ENCODE assay signal across 13 cellular contexts in genomic region chr11:133967599-133968238, GRCh38. TPM values are rescaled to one million over a fixed set of nuclear protein-coding genes. Genes with fewer than 3 reads are reported as not detected.
DNase-seq lines count a peak whose midpoint lies in the region; ATAC-seq lines count a peak whose summit lies in the region.
"Had no signal": no experiment of that assay in that cellular context is flagged by ENCODE, and none has a peak within 500 bp of the region (broad histone marks: within the 10 kb centered on the region; RNA-seq: fewer than 3 reads in every experiment).

No MANE protein-coding gene starts in this region.

- POLR2A ChIA-PET in activated CD4-positive, alpha-beta T cell treated with anti-CD3 and anti-CD28 coated beads, Interleukin-2, amount 10 ng/mL, durations not matched to agents 7 days and 5 days (lab: Charles Lee), result no interaction called here

- H3K36me3 Mint-ChIP-seq in activated CD4-positive, alpha-beta T cell treated with anti-CD3 and anti-CD28 coated beads, Interleukin-2, amount 10 ng/mL, durations not matched to agents 7 days and 5 days (ENCODE audit: low read depth), result no peaks in the 10 kb centered on the region
- H3K36me3 Mint-ChIP-seq in stimulated activated effector memory CD8-positive, alpha-beta T cell treated with anti-CD3 and anti-CD28 coated beads, Interleukin-12 subunit alpha, Interleukin-12 subunit beta, amount 100 ng/mL, for 72 hours, result no peaks in the 10 kb centered on the region

- peaks cover 17% of the 10 kb centered on the region for H3K27me3 Mint-ChIP-seq in activated CD4-positive, alpha-beta T cell treated with anti-CD3 and anti-CD28 coated beads, Interleukin-2, amount 10 ng/mL, durations not matched to agents 7 days and 5 days

- no peaks in the 10 kb centered on the region for H3K4me1 ChIP-seq in effector memory CD4-positive, alpha-beta T cell (ENCODE audit: control insufficient read depth, insufficient read depth, low read length, poor library complexity, severe bottlenecking)
- H3K4me1 ChIP-seq: Peyer's patch, vagina had no signal

- CTCF ChIA-PET in activated CD4-positive, alpha-beta T cell treated with anti-CD3 and anti-CD28 coated beads, Interleukin-2, amount 10 ng/mL, durations not matched to agents 7 days and 5 days (lab: Charles Lee), result no interaction called here

- ATAC-seq in stimulated activated effector memory CD8-positive, alpha-beta T cell treated with anti-CD3 and anti-CD28 coated beads, Interleukin-12 subunit alpha, Interleukin-12 subunit beta, amount 100 ng/mL, for 72 hours, result no peak
- ATAC-seq in GM21390 (IDR thresholded peaks at IDR 0.05; ENCODE audit: unreplicated experiment) (no peak), HG03045 (IDR thresholded peaks at IDR 0.05; ENCODE audit: unreplicated experiment) (no peak)

- H3K4me1 Mint-ChIP-seq in activated CD4-positive, alpha-beta T cell treated with anti-CD3 and anti-CD28 coated beads, Interleukin-2, amount 10 ng/mL, durations not matched to agents 7 days and 5 days, result peaks cover 12% of the 10 kb centered on the region
- H3K4me1 Mint-ChIP-seq in stimulated activated effector memory CD8-positive, alpha-beta T cell treated with anti-CD3 and anti-CD28 coated beads, Interleukin-12 subunit alpha, Interleukin-12 subunit beta, amount 100 ng/mL, for 72 hours, result peaks cover 19% of the 10 kb centered on the region

- H3K27me3 ChIP-seq in effector memory CD4-positive, alpha-beta T cell (replicated peaks; ENCODE audit: control insufficient read depth, insufficient read depth, low read length, poor library complexity, severe bottlenecking), result no peaks in the 10 kb centered on the region
- H3K27me3 ChIP-seq: Peyer's patch, vagina had no signal

- DNase-seq in activated CD4-positive, alpha-beta T cell treated with anti-CD3 and anti-CD28 coated beads, Interleukin-2, amount 10 ng/mL, durations not matched to agents 7 days and 5 days, result no peak
- DNase-seq in activated CD4-positive, alpha-beta T cell treated with anti-CD3 and anti-CD28 coated beads, Interleukin-2, amount 50 U/mL, for 48 hours, result no peak
- DNase-seq in SK-N-MC (ENCODE audit: low read depth, low spot score), result no peak
- no peak for DNase-seq in effector memory CD4-positive, alpha-beta T cell
- DNase-seq in stimulated activated effector memory CD8-positive, alpha-beta T cell treated with anti-CD3 and anti-CD28 coated beads, Interleukin-12 subunit alpha, Interleukin-12 subunit beta, amount 100 ng/mL, for 72 hours (ENCODE audit: low spot score in 2 of 2), result no peak
- DNase-seq in NCI-H1436 treated with DMSO at 0.1 percent for 48 hours (lab: John Stamatoyannopoulos, UW), result no peak
- DNase-seq: HFFc6, NCI-H1105 treated with DMSO at 0.1 percent for 48 hours had no signal

- H3K9ac ChIP-seq in SK-N-MC (ENCODE audit: insufficient read length), result no peak overlapping the region

- H3K27ac Mint-ChIP-seq in activated CD4-positive, alpha-beta T cell treated with anti-CD3 and anti-CD28 coated beads, Interleukin-2, amount 10 ng/mL, durations not matched to agents 7 days and 5 days, result peak overlapping the region; percentile 90
- peak overlapping the region; percentile 89 for H3K27ac Mint-ChIP-seq in stimulated activated effector memory CD8-positive, alpha-beta T cell treated with anti-CD3 and anti-CD28 coated beads, Interleukin-12 subunit alpha, Interleukin-12 subunit beta, amount 100 ng/mL, for 72 hours
- H3K27ac Mint-ChIP-seq: HFFc6 had no signal

- H3K9me3 ChIP-seq in SK-N-MC (ENCODE audit: low read depth, low read length), result no peaks in the 10 kb centered on the region
- H3K9me3 ChIP-seq in effector memory CD4-positive, alpha-beta T cell (ENCODE audit: control insufficient read depth, low read length), result no peaks in the 10 kb centered on the region
- H3K9me3 ChIP-seq: Peyer's patch, vagina had no signal

- H3K4me3 ChIP-seq in SK-N-MC, result peak overlapping the region; percentile 43; the same call in 1 of the 2 replicates
- peak overlapping the region; percentile 32 for H3K4me3 ChIP-seq in effector memory CD4-positive, alpha-beta T cell (ENCODE audit: insufficient read depth, low read depth, low read length, poor library complexity, severe bottlenecking)
- H3K4me3 ChIP-seq: vagina had no signal

- H3K36me3 ChIP-seq in SK-N-MC (ENCODE audit: insufficient read depth, low read length), result no peaks in the 10 kb centered on the region
- H3K36me3 ChIP-seq in effector memory CD4-positive, alpha-beta T cell (ENCODE audit: control insufficient read depth, insufficient read depth, low read length), result no peaks in the 10 kb centered on the region
- H3K36me3 ChIP-seq: Peyer's patch, vagina had no signal

- peak overlapping the region; percentile 73 for H3K4me3 Mint-ChIP-seq in activated CD4-positive, alpha-beta T cell treated with anti-CD3 and anti-CD28 coated beads, Interleukin-2, amount 10 ng/mL, durations not matched to agents 7 days and 5 days
- peak overlapping the region; percentile 79 for H3K4me3 Mint-ChIP-seq in stimulated activated effector memory CD8-positive, alpha-beta T cell treated with anti-CD3 and anti-CD28 coated beads, Interleukin-12 subunit alpha, Interleukin-12 subunit beta, amount 100 ng/mL, for 72 hours
- H3K4me3 Mint-ChIP-seq: HFFc6 had no signal

- H3K27ac ChIP-seq in SK-N-MC, result no peak overlapping the region
- H3K27ac ChIP-seq in effector memory CD4-positive, alpha-beta T cell (ENCODE audit: insufficient read depth, low read length, poor library complexity, severe bottlenecking), result no peak overlapping the region
- H3K27ac ChIP-seq: Peyer's patch, vagina had no signal

- no peaks in the 10 kb centered on the region for H3K9me3 Mint-ChIP-seq in activated CD4-positive, alpha-beta T cell treated with anti-CD3 and anti-CD28 coated beads, Interleukin-2, amount 10 ng/mL, durations not matched to agents 7 days and 5 days
- H3K9me3 Mint-ChIP-seq in stimulated activated effector memory CD8-positive, alpha-beta T cell treated with anti-CD3 and anti-CD28 coated beads, Interleukin-12 subunit alpha, Interleukin-12 subunit beta, amount 100 ng/mL, for 72 hours, result peaks cover 2% of the 10 kb centered on the region
- H3K9me3 Mint-ChIP-seq: HFFc6 had no signal

RNA-seq across cellular contexts. Expression of gene IGSF9B, which starts 11.0 kb away (rescaled TPM):
- 100 to 1,000 TPM; 130 to 142 TPM for total RNA-seq in activated CD4-positive, alpha-beta T cell treated with anti-CD3 and anti-CD28 coated beads, Interleukin-2, amount 10 ng/mL, durations not matched to agents 7 days and 5 days
- total RNA-seq: HepG2, HFFc6 had no signal
